17 cellular contexts compared by ENCODE assay signal in the genomic region with DNA sequence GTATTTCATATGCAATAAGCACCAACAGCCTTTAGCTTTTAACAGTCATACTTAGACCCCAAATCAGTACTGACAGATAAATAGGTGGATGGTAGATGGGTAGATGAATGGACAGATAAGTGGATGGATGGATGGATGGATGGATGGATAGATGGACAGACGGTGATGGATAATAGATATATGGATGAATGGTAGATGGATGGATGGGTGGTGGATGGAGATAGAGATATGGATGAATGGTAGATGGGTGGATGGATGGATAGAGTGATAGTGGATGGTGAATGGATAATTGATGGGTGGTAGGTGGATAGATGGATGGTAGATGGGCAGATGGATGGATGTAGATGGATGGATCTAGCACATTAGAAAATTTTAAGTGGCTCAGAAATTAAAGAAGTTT.
"Had no signal": no experiment of that assay in that cellular context is flagged by ENCODE, and none has a peak within 500 bp of the region (broad histone marks: within the 10 kb centered on the region; RNA-seq: fewer than 3 reads in every experiment).

No MANE protein-coding gene starts in this region.

- H3K4me3 ChIP-seq: breast epithelium, tibial artery, uterus had no signal

- H3K4me1 ChIP-seq: breast epithelium, tibial artery, uterus had no signal

- DNase-seq: activated CD4-positive, alpha-beta T cell treated with anti-CD3 and anti-CD28 coated beads for 48 hours; activated CD8-positive, alpha-beta T cell treated with anti-CD3 and anti-CD28 coated beads for 36 hours; activated effector memory CD4-positive, alpha-beta T cell treated with Interleukin-2 at 50 U/mL for 16 hours; activated T-cell treated with anti-CD3 and anti-CD28 coated beads, Interleukin-2, amount 50 U/mL, for 4 hours; anterior cingulate cortex; cerebellar nuclear complex; effector memory CD4-positive, alpha-beta T cell; mesendoderm; tibial artery; uterus had no signal

- H3K27ac ChIP-seq: breast epithelium, tibial artery, uterus had no signal

- H3K27me3 ChIP-seq: breast epithelium, tibial artery, uterus had no signal

- H3K36me3 ChIP-seq: breast epithelium, tibial artery, uterus had no signal

- ATAC-seq: activated CD8-positive, alpha-beta T cell treated with anti-CD3 and anti-CD28 coated beads for 36 hours; activated naive CD4-positive, alpha-beta T cell treated with anti-CD3 and anti-CD28 coated beads, Interleukin-2, amount 50 U/mL, for 72 hours; activated T-cell treated with anti-CD3 and anti-CD28 coated beads, Interleukin-2, amount 50 U/mL, for 4 hours; stimulated activated effector memory CD8-positive, alpha-beta T cell treated with anti-CD3 and anti-CD28 coated beads, Interleukin-12 subunit alpha, Interleukin-12 subunit beta, amount 100 ng/mL, for 72 hours; WTC11 had no signal

- FAIRE-seq: TTC549 had no signal

- H3K27me3 Mint-ChIP-seq: activated CD8-positive, alpha-beta T cell treated with anti-CD3 and anti-CD28 coated beads for 36 hours; dendritic cell treated with granulocyte-macrophage colony-stimulating factor and Interleukin-4, amounts not matched to agents 40 ng/mL and 50 ng/mL, for 4 days had no signal

- H3K27ac Mint-ChIP-seq: activated CD8-positive, alpha-beta T cell treated with anti-CD3 and anti-CD28 coated beads for 36 hours; activated naive CD4-positive, alpha-beta T cell treated with anti-CD3 and anti-CD28 coated beads, Interleukin-2, amount 50 U/mL, for 72 hours; WTC11 had no signal

- H3K9me3 ChIP-seq: breast epithelium, tibial artery, uterus had no signal

- H3K9me3 Mint-ChIP-seq: dendritic cell treated with granulocyte-macrophage colony-stimulating factor and Interleukin-4, amounts not matched to agents 40 ng/mL and 50 ng/mL, for 4 days; nephron; stimulated activated effector memory CD8-positive, alpha-beta T cell treated with anti-CD3 and anti-CD28 coated beads, Interleukin-12 subunit alpha, Interleukin-12 subunit beta, amount 100 ng/mL, for 72 hours had no signal

- H3K4me3 Mint-ChIP-seq: activated CD8-positive, alpha-beta T cell treated with anti-CD3 and anti-CD28 coated beads for 36 hours; activated T-cell treated with anti-CD3 and anti-CD28 coated beads, Interleukin-2, amount 50 U/mL, for 4 hours; dendritic cell treated with granulocyte-macrophage colony-stimulating factor and Interleukin-4, amounts not matched to agents 40 ng/mL and 50 ng/mL, for 4 days; nephron; WTC11 had no signal

- H3K36me3 Mint-ChIP-seq: WTC11 had no signal
